In genomic region chr19:54428323-54429175, GRCh38 we compare ENCODE assay signal across 2 cellular contexts.
TF ChIP-seq lines count a peak whose summit lies in the region.

No MANE protein-coding gene starts in this region.

TF ChIP-seq in A549, 52 proteins besides CTCF, POLR2A, EP300 and RAD21:
- TF ChIP-seq ZFP36 (IDR thresholded peaks at IDR 0.05; ENCODE audit: borderline replicate concordance, partially characterized antibody) (peak; percentile 83), CBX2 (IDR thresholded peaks at IDR 0.05; ENCODE audit: borderline replicate concordance, low read depth) (no peak), HEYL (CRISPR knock-in tag; IDR thresholded peaks at IDR 0.05) (no peak)

TF ChIP-seq in HEK293, 187 proteins besides CTCF, POLR2A, EP300 and RAD21:
- peak; percentile 73; the same call in 1 of the 2 replicates for TF ChIP-seq ZNF768 (tag by site-specific recombination; IDR thresholded peaks at IDR 0.05)
- TF ChIP-seq ZNF211 (tag by site-specific recombination; IDR thresholded peaks at IDR 0.05; ENCODE audit: low read depth), result no peak
- peak; percentile 85 for TF ChIP-seq ZNF121 (tag by site-specific recombination; IDR thresholded peaks at IDR 0.05)
- TF ChIP-seq ZNF48 (tag by site-specific recombination; IDR thresholded peaks at IDR 0.05), result no peak
- TF ChIP-seq ZNF112 (tag by site-specific recombination; IDR thresholded peaks at IDR 0.05), result no peak
- TF ChIP-seq ZNF394 (tag by site-specific recombination; IDR thresholded peaks at IDR 0.05; ENCODE audit: borderline replicate concordance), result no peak
